1 cellular context compared by ENCODE assay signal in the genomic region with DNA sequence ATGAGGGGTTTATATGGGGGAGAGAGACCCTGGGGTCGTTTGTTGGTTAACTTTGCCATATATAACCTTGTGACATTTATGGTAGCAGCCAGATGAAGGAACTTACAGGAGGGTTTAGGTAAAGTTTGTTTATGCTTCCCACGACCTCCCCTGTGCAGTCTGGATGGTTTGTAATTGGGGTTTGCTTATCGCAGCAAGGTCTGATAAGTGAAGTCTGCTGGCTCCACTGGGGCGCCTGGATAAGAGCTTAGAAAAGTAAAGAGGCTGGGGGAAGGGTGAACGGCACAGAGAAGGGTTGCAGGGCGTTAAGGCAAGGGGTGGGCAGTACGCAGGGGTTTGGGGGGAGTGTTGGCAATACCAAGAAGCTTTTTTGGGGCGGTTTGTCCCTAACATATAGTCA.
TF ChIP-seq lines count a peak whose summit lies in the region.

No MANE protein-coding gene starts in this region.

TF ChIP-seq in HepG2, 621 proteins besides CTCF, POLR2A, EP300 and RAD21 (continued from another document):
- TF ChIP-seq, protein P1, sequence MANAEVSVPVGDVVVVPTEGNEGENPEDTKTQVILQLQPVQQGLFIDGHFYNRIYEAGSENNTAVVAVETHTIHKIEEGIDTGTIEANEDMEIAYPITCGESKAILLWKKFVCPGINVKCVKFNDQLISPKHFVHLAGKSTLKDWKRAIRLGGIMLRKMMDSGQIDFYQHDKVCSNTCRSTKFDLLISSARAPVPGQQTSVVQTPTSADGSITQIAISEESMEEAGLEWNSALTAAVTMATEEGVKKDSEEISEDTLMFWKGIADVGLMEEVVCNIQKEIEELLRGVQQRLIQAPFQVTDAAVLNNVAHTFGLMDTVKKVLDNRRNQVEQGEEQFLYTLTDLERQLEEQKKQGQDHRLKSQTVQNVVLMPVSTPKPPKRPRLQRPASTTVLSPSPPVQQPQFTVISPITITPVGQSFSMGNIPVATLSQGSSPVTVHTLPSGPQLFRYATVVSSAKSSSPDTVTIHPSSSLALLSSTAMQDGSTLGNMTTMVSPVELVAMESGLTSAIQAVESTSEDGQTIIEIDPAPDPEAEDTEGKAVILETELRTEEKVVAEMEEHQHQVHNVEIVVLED (CRISPR knock-in tag; IDR thresholded peaks at IDR 0.05; ENCODE audit: borderline replicate concordance) = no peak
- TF ChIP-seq, protein P2, sequence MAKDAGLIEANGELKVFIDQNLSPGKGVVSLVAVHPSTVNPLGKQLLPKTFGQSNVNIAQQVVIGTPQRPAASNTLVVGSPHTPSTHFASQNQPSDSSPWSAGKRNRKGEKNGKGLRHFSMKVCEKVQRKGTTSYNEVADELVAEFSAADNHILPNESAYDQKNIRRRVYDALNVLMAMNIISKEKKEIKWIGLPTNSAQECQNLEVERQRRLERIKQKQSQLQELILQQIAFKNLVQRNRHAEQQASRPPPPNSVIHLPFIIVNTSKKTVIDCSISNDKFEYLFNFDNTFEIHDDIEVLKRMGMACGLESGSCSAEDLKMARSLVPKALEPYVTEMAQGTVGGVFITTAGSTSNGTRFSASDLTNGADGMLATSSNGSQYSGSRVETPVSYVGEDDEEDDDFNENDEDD (CRISPR knock-in tag; IDR thresholded peaks at IDR 0.05; ENCODE audit: borderline replicate concordance) = no peak
- TF ChIP-seq ZNF564 (CRISPR knock-in tag; IDR thresholded peaks at IDR 0.05) (no peak), MATR3 (CRISPR knock-in tag; IDR thresholded peaks at IDR 0.05) (no peak), ZNF441 (CRISPR knock-in tag; IDR thresholded peaks at IDR 0.05; ENCODE audit: borderline replicate concordance) (no peak), SIX1 (CRISPR knock-in tag; IDR thresholded peaks at IDR 0.05; ENCODE audit: borderline replicate concordance) (no peak)
- TF ChIP-seq, protein P3, sequence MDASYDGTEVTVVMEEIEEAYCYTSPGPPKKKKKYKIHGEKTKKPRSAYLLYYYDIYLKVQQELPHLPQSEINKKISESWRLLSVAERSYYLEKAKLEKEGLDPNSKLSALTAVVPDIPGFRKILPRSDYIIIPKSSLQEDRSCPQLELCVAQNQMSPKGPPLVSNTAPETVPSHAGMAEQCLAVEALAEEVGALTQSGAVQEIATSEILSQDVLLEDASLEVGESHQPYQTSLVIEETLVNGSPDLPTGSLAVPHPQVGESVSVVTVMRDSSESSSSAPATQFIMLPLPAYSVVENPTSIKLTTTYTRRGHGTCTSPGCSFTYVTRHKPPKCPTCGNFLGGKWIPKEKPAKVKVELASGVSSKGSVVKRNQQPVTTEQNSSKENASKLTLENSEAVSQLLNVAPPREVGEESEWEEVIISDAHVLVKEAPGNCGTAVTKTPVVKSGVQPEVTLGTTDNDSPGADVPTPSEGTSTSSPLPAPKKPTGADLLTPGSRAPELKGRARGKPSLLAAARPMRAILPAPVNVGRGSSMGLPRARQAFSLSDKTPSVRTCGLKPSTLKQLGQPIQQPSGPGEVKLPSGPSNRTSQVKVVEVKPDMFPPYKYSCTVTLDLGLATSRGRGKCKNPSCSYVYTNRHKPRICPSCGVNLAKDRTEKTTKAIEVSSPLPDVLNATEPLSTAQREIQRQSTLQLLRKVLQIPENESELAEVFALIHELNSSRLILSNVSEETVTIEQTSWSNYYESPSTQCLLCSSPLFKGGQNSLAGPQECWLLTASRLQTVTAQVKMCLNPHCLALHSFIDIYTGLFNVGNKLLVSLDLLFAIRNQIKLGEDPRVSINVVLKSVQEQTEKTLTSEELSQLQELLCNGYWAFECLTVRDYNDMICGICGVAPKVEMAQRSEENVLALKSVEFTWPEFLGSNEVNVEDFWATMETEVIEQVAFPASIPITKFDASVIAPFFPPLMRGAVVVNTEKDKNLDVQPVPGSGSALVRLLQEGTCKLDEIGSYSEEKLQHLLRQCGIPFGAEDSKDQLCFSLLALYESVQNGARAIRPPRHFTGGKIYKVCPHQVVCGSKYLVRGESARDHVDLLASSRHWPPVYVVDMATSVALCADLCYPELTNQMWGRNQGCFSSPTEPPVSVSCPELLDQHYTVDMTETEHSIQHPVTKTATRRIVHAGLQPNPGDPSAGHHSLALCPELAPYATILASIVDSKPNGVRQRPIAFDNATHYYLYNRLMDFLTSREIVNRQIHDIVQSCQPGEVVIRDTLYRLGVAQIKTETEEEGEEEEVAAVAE (CRISPR knock-in tag; IDR thresholded peaks at IDR 0.05; ENCODE audit: borderline replicate concordance) = no peak
